In the genomic region with DNA sequence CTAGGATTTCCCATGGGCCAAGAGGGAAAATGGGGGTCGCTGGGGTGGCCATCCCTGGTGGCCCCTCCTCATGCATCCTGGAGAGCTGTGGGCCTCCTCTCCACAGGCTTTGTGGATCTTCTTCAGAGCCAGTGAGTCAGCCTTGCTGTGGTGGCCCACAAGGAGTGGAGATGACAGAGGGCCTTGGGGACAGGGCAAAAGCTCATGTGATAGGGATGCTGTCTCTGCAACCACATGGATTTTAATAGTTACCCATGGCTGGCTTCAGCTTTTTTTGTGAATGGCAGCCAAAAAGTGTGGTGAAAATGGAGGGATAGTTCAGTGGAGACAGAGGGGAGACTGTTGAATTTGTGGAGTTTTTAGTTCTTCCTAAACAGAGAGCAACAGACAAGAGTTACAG, we compare ENCODE assay signal across 12 cellular contexts. TPM values are rescaled to one million over a fixed set of nuclear protein-coding genes. Genes with fewer than 3 reads are reported as not detected.
DNase-seq lines count a peak whose midpoint lies in the region; ATAC-seq and TF ChIP-seq lines count a peak whose summit lies in the region.
"Had no signal": no experiment of that assay in that cellular context is flagged by ENCODE, and none has a peak within 500 bp of the region (broad histone marks: within the 10 kb centered on the region; RNA-seq: fewer than 3 reads in every experiment).

No MANE protein-coding gene starts in this region.

- H3K9me3 Mint-ChIP-seq in nephron progenitor cell, result no peaks in the 10 kb centered on the region
- H3K9me3 Mint-ChIP-seq: GM23338 had no signal

- no peak for DNase-seq in caudate nucleus (lab: John Stamatoyannopoulos, UW)
- no peak for DNase-seq in nephron progenitor cell
- no peak for DNase-seq in activated CD8-positive, alpha-beta memory T cell treated with anti-CD3 and anti-CD28 coated beads, Interleukin-2, amount 50 U/mL, for 48 hours
- no peak for DNase-seq in stimulated activated CD4-positive, alpha-beta T cell treated with anti-CD3 and anti-CD28 coated beads, Interleukin-4, amount 100 ng/mL, for 4 hours
- DNase-seq: ACHN; CD4-positive, CD25-positive, alpha-beta regulatory T cell had no signal

- TF ChIP-seq CTCF in nephron progenitor cell (IDR thresholded peaks at IDR 0.05), result no peak

- peaks cover 21% of the 10 kb centered on the region for H3K4me1 Mint-ChIP-seq in nephron progenitor cell

- H3K27me3 ChIP-seq in layer of hippocampus (ENCODE audit: control insufficient read depth, insufficient read depth, low read length), result no peaks in the 10 kb centered on the region
- H3K27me3 ChIP-seq: BLaER1 treated with 17β-estradiol and CSF1 and Interleukin-3, amounts not matched to agents 10 nM and 100 nM had no signal

- H3K27ac ChIP-seq in caudate nucleus (ENCODE audit: low read depth, low read length), result peak overlapping the region; percentile 99
- peak overlapping the region; percentile 99 for H3K27ac ChIP-seq in layer of hippocampus (ENCODE audit: low read depth, low read length)
- peak overlapping the region; percentile 100 for H3K27ac ChIP-seq in temporal lobe (ENCODE audit: low read depth, low read length)
- H3K27ac ChIP-seq: BLaER1 treated with 17β-estradiol and CSF1 and Interleukin-3, amounts not matched to agents 10 nM and 100 nM had no signal

- H3K27ac Mint-ChIP-seq in nephron progenitor cell, result peak overlapping the region; percentile 84
- H3K27ac Mint-ChIP-seq: CD4-positive, CD25-positive, alpha-beta regulatory T cell; GM23338 had no signal

- H3K4me3 Mint-ChIP-seq in nephron progenitor cell, result no peak overlapping the region

- ATAC-seq in HG02970 (IDR thresholded peaks at IDR 0.05; ENCODE audit: low FRiP score, unreplicated experiment), result no peak

- H3K36me3 Mint-ChIP-seq in nephron progenitor cell (ENCODE audit: low read depth), result no peaks in the 10 kb centered on the region
- H3K36me3 Mint-ChIP-seq: CD4-positive, CD25-positive, alpha-beta regulatory T cell had no signal

- peaks cover 6% of the 10 kb centered on the region for H3K27me3 Mint-ChIP-seq in nephron progenitor cell (ENCODE audit: low read depth, poor library complexity)

RNA-seq across cellular contexts. Expression of a gene that starts 1.2 kb away (rescaled TPM):
- total RNA-seq in temporal lobe, result 2.7 TPM
- total RNA-seq: Daoy had no signal

RNA-seq across cellular contexts. Expression of a gene that starts 58.2 kb away (rescaled TPM):
- total RNA-seq in temporal lobe, result 23.6 TPM
